8 cellular contexts compared by ENCODE assay signal in genomic region chr3:119295816-119296484, GRCh38. TPM values are rescaled to one million over a fixed set of nuclear protein-coding genes. Genes with fewer than 3 reads are reported as not detected.
DNase-seq lines count a peak whose midpoint lies in the region; ATAC-seq, FAIRE-seq and TF ChIP-seq lines count a peak whose summit lies in the region.

No MANE protein-coding gene starts in this region.

- no peak for ATAC-seq in activated CD8-positive, alpha-beta memory T cell treated with anti-CD3 and anti-CD28 coated beads, Interleukin-2, amount 10 ng/mL, durations not matched to agents 7 days and 5 days
- ATAC-seq in activated B cell treated with CpG ODN at 0.5 μM for 24 hours (ENCODE audit: low read depth) (no peak), HG02588 (IDR thresholded peaks at IDR 0.05; ENCODE audit: unreplicated experiment) (no peak), HG02981 (IDR thresholded peaks at IDR 0.05; ENCODE audit: unreplicated experiment) (no peak), GM21367 (IDR thresholded peaks at IDR 0.05; ENCODE audit: unreplicated experiment) (no peak)

- TF ChIP-seq CTCF in activated B cell treated with CpG ODN at 0.5 μM for 24 hours (IDR thresholded peaks at IDR 0.05), result no peak
- no peak for TF ChIP-seq CTCF in kidney (IDR thresholded peaks at IDR 0.05; ENCODE audit: borderline replicate concordance, extremely low read depth, insufficient read depth)
- no peak for TF ChIP-seq CTCF in tibial artery (IDR thresholded peaks at IDR 0.05)

- H3K27ac Mint-ChIP-seq in activated CD8-positive, alpha-beta memory T cell treated with anti-CD3 and anti-CD28 coated beads, Interleukin-2, amount 10 ng/mL, durations not matched to agents 7 days and 5 days, result peak overlapping the region; percentile 5
- peak overlapping the region; percentile 87 for H3K27ac Mint-ChIP-seq in activated B cell treated with CpG ODN at 0.5 μM for 24 hours

- peak overlapping the region; percentile 84 to 90 for H3K4me3 ChIP-seq in kidney (ENCODE audit: low read length in 2 of 2)
- H3K4me3 ChIP-seq in tibial artery, result peak overlapping the region; percentile 85 to 90

- DNase-seq in activated CD8-positive, alpha-beta memory T cell treated with anti-CD3 and anti-CD28 coated beads, Interleukin-2, amount 10 ng/mL, durations not matched to agents 7 days and 5 days, result no peak
- no peak for DNase-seq in activated CD8-positive, alpha-beta memory T cell treated with anti-CD3 and anti-CD28 coated beads, Interleukin-2, amount 50 U/mL, for 4 hours
- DNase-seq in activated B cell treated with CpG ODN at 0.5 μM for 24 hours (no peak), kidney (no peak), tibial artery (no peak)

- no peaks in the 10 kb centered on the region for H3K9me3 ChIP-seq in kidney (ENCODE audit: control insufficient read depth in 1 of 2, low read length in 2 of 2)
- no peaks in the 10 kb centered on the region for H3K9me3 ChIP-seq in tibial artery

- H3K36me3 ChIP-seq in kidney (ENCODE audit: control insufficient read depth in 1 of 2, insufficient read depth in 2 of 2, low read length in 2 of 2), result no peaks in the 10 kb centered on the region
- no peaks in the 10 kb centered on the region for H3K36me3 ChIP-seq in tibial artery

- H3K27me3 ChIP-seq in tibial artery, result no peaks in the 10 kb centered on the region

- H3K27ac ChIP-seq in kidney (ENCODE audit: low read depth in 2 of 2, low read length in 2 of 2) (no peak overlapping the region), tibial artery (peak overlapping the region; percentile 87 to 95)

- H3K36me3 Mint-ChIP-seq in activated CD8-positive, alpha-beta memory T cell treated with anti-CD3 and anti-CD28 coated beads, Interleukin-2, amount 10 ng/mL, durations not matched to agents 7 days and 5 days, result no peaks in the 10 kb centered on the region
- peaks cover 11% of the 10 kb centered on the region for H3K36me3 Mint-ChIP-seq in activated B cell treated with CpG ODN at 0.5 μM for 24 hours (ENCODE audit: low read depth)

- H3K27me3 Mint-ChIP-seq in activated CD8-positive, alpha-beta memory T cell treated with anti-CD3 and anti-CD28 coated beads, Interleukin-2, amount 10 ng/mL, durations not matched to agents 7 days and 5 days, result peaks cover 16% of the 10 kb centered on the region
- no peaks in the 10 kb centered on the region for H3K27me3 Mint-ChIP-seq in activated B cell treated with CpG ODN at 0.5 μM for 24 hours

- POLR2A ChIA-PET in activated B cell treated with CpG ODN at 0.5 μM for 24 hours (lab: Charles Lee), result interaction anchor here (0.9 to 4.5 kb wide), 6 partner anchors 18 to 332 kb away, joined by 3 to 81 read pairs (median 10); partner anchors contain the start of genes B4GALT4 and TMEM39A

- peak overlapping the region; percentile 79 for H3K4me3 Mint-ChIP-seq in activated CD8-positive, alpha-beta memory T cell treated with anti-CD3 and anti-CD28 coated beads, Interleukin-2, amount 10 ng/mL, durations not matched to agents 7 days and 5 days
- peak overlapping the region; percentile 88 for H3K4me3 Mint-ChIP-seq in activated B cell treated with CpG ODN at 0.5 μM for 24 hours

- H3K9ac ChIP-seq in kidney (ENCODE audit: low read length in 2 of 2), result peak overlapping the region in 1 of 2 donors; percentile 77

- intact Hi-C loops in activated B cell treated with CpG ODN at 0.5 μM for 24 hours (cut with micrococcal nuclease), result loop anchor here (1.0 to 2.0 kb wide), 2 partner anchors 21 to 173 kb away; partner anchors contain the start of gene POGLUT1
- intact Hi-C loops in kidney (cut with DNase I), result no loop called here
- intact Hi-C loops in tibial artery (cut with DNase I; ENCODE audit: low total_unique reads), result no loop called here

- H3K4me1 ChIP-seq in kidney (ENCODE audit: control insufficient read depth in 1 of 2, insufficient read depth in 1 of 2, low read depth in 1 of 2, low read length in 2 of 2), result peaks cover 16 to 17% of the 10 kb centered on the region in 2 donors
- peaks cover 0 to 29% (median 12%) of the 10 kb centered on the region in 4 donors for H3K4me1 ChIP-seq in tibial artery

- H3K9me3 Mint-ChIP-seq in activated CD8-positive, alpha-beta memory T cell treated with anti-CD3 and anti-CD28 coated beads, Interleukin-2, amount 10 ng/mL, durations not matched to agents 7 days and 5 days (ENCODE audit: low read depth), result no peaks in the 10 kb centered on the region
- no peaks in the 10 kb centered on the region for H3K9me3 Mint-ChIP-seq in activated B cell treated with CpG ODN at 0.5 μM for 24 hours

- no peak for FAIRE-seq in kidney (lab: Jason Lieb, UNC)

- peaks cover 46% of the 10 kb centered on the region for H3K4me1 Mint-ChIP-seq in activated CD8-positive, alpha-beta memory T cell treated with anti-CD3 and anti-CD28 coated beads, Interleukin-2, amount 10 ng/mL, durations not matched to agents 7 days and 5 days
- peaks cover 56% of the 10 kb centered on the region for H3K4me1 Mint-ChIP-seq in activated B cell treated with CpG ODN at 0.5 μM for 24 hours

- CTCF ChIA-PET in activated CD8-positive, alpha-beta memory T cell treated with anti-CD3 and anti-CD28 coated beads, Interleukin-2, amount 10 ng/mL, durations not matched to agents 7 days and 5 days (lab: Charles Lee), result interaction anchor here (0.9 to 2.8 kb wide), 4 partner anchors 10 to 56 kb away, joined by 3 to 11 read pairs (median 3); partner anchors contain the start of gene B4GALT4
- CTCF ChIA-PET in activated B cell treated with CpG ODN at 0.5 μM for 24 hours (lab: Charles Lee), result interaction anchor here (0.8 to 2.3 kb wide), 3 partner anchors 9 to 385 kb away, joined by 3 to 8 read pairs (median 3); no protein-coding TSS in a partner anchor

RNA-seq across cellular contexts. Expression of gene ARHGAP31, which starts 1.8 kb away (rescaled TPM):
- total RNA-seq in activated CD8-positive, alpha-beta memory T cell treated with anti-CD3 and anti-CD28 coated beads, Interleukin-2, amount 10 ng/mL, durations not matched to agents 7 days and 5 days, result 1 to 10 TPM; 1.4 to 8.3 TPM
- total RNA-seq in activated B cell treated with CpG ODN at 0.5 μM for 24 hours, result 23.7 and 26.0 TPM in 2 replicates
- 28.7 TPM for total RNA-seq in kidney
- polyA plus RNA-seq in kidney (ENCODE audit: insufficient read depth, low read depth, low replicate concordance), result 3.2 TPM

RNA-seq across cellular contexts. Expression of gene B4GALT4, which starts 55.3 kb away (rescaled TPM):
- total RNA-seq in activated CD8-positive, alpha-beta memory T cell treated with anti-CD3 and anti-CD28 coated beads, Interleukin-2, amount 10 ng/mL, durations not matched to agents 7 days and 5 days, result 10 to 100 TPM in 1 of 2 experiments, 1 to 10 TPM in 1; 9.6 to 10.9 TPM
- 13.8 and 18.0 TPM in 2 replicates for total RNA-seq in activated B cell treated with CpG ODN at 0.5 μM for 24 hours
- total RNA-seq in kidney, result 23.1 TPM
- 29.9 TPM for polyA plus RNA-seq in kidney (ENCODE audit: insufficient read depth, low read depth, low replicate concordance)

Comparison
In these comparisons a context has a peak if more than half of its experiments do, and no peak if none do; other contexts are left out.
1. H3K27ac ChIP-seq: peak in tibial artery (2 of 2); none in kidney (0 of 2).